In genomic region chr5:119083679-119084078, GRCh38 we compare ENCODE assay signal across 22 cellular contexts. TPM values are rescaled to one million over a fixed set of nuclear protein-coding genes. Genes with fewer than 3 reads are reported as not detected.
DNase-seq lines count a peak whose midpoint lies in the region; ATAC-seq and TF ChIP-seq lines count a peak whose summit lies in the region.
"Had no signal": no experiment of that assay in that cellular context is flagged by ENCODE, and none has a peak within 500 bp of the region (broad histone marks: within the 10 kb centered on the region; RNA-seq: fewer than 3 reads in every experiment).

No MANE protein-coding gene starts in this region.

- intact Hi-C loops in testis (cut with DNase I; ENCODE audit: low total_unique reads) = no loop called here

- no peaks in the 10 kb centered on the region for H3K27me3 ChIP-seq in testis
- H3K27me3 ChIP-seq: BE2C, SJCRH30 had no signal

- ATAC-seq in GM19035 (IDR thresholded peaks at IDR 0.05; ENCODE audit: unreplicated experiment) = peak; percentile 42
- ATAC-seq in GM21825 (IDR thresholded peaks at IDR 0.05; ENCODE audit: unreplicated experiment) = peak; percentile 56
- ATAC-seq in HG03108 (IDR thresholded peaks at IDR 0.05; ENCODE audit: unreplicated experiment) = peak; percentile 49
- peak; percentile 78 for ATAC-seq in memory B cell (ENCODE audit: low read depth)
- ATAC-seq: left ventricle myocardium superior, natural killer cell had no signal

- H3K4me3 Mint-ChIP-seq in memory B cell = peak overlapping the region; percentile 18
- H3K4me3 Mint-ChIP-seq: activated CD4-positive, alpha-beta T cell treated with anti-CD3 and anti-CD28 coated beads, Interleukin-2, amount 10 ng/mL, durations not matched to agents 24 days and 14 days; natural killer cell had no signal

- no peak for TF ChIP-seq POLR2A in testis (IDR thresholded peaks at IDR 0.05)

- peaks cover 9% of the 10 kb centered on the region for H3K9me3 Mint-ChIP-seq in memory B cell
- H3K9me3 Mint-ChIP-seq: natural killer cell had no signal

- H3K4me3 ChIP-seq in testis = no peak overlapping the region
- H3K4me3 ChIP-seq: SJCRH30 had no signal

- H3K4me1 ChIP-seq in testis = peaks cover 18% of the 10 kb centered on the region
- H3K4me1 ChIP-seq: BE2C, SJCRH30 had no signal

- no peaks in the 10 kb centered on the region for H3K36me3 ChIP-seq in testis (ENCODE audit: low read depth, missing control alignments)
- H3K36me3 ChIP-seq: BE2C had no signal

- no peak for TF ChIP-seq CTCF in testis (IDR thresholded peaks at IDR 0.05)

- H3K9me3 ChIP-seq in testis = no peaks in the 10 kb centered on the region
- H3K9me3 ChIP-seq: BE2C, SJCRH30 had no signal

- H3K27ac Mint-ChIP-seq in memory B cell = peak overlapping the region; percentile 29
- H3K27ac Mint-ChIP-seq: activated CD4-positive, alpha-beta T cell treated with anti-CD3 and anti-CD28 coated beads, Interleukin-2, amount 10 ng/mL, durations not matched to agents 24 days and 14 days; natural killer cell; progenitor cell of endocrine pancreas had no signal

- peaks cover 28% of the 10 kb centered on the region for H3K36me3 Mint-ChIP-seq in memory B cell
- H3K36me3 Mint-ChIP-seq: natural killer cell had no signal

- no peak overlapping the region for H3K27ac ChIP-seq in testis
- H3K27ac ChIP-seq: SJCRH30 had no signal

- peaks cover 59% of the 10 kb centered on the region for H3K4me1 Mint-ChIP-seq in memory B cell

- H3K27me3 Mint-ChIP-seq in memory B cell = no peaks in the 10 kb centered on the region
- H3K27me3 Mint-ChIP-seq: activated CD4-positive, alpha-beta T cell treated with anti-CD3 and anti-CD28 coated beads, Interleukin-2, amount 10 ng/mL, durations not matched to agents 24 days and 14 days; progenitor cell of endocrine pancreas had no signal

- 91 to 96% methylated on average over 3 of the region's 3 CpGs for WGBS in testis, 2 donors

- no peak for DNase-seq in memory B cell (ENCODE audit: low spot score in 2 of 2)
- DNase-seq in islet precursor cell = no peak
- DNase-seq in GF-D8 (lab: John Stamatoyannopoulos, UW) = no peak
- no peak for DNase-seq in NCI-H82 treated with DMSO at 0.1 percent for 48 hours (lab: John Stamatoyannopoulos, UW; ENCODE audit: unreplicated experiment)
- no peak for DNase-seq in testis
- DNase-seq: activated CD4-positive, alpha-beta T cell treated with anti-CD3 and anti-CD28 coated beads, Interleukin-2, amount 10 ng/mL, durations not matched to agents 24 days and 14 days; activated T-cell treated with anti-CD3 and anti-CD28 coated beads, Interleukin-2, amount 50 U/mL, for 48 hours; BE2C; central memory CD4-positive, alpha-beta T cell; DMS 273 treated with DMSO at 0.1 percent for 48 hours; H7; IMR-90; left ventricle myocardium superior; natural killer cell; NCI-H1092; SJCRH30; stimulated activated CD4-positive, alpha-beta T cell treated with anti-CD3 and anti-CD28 coated beads, Interleukin-12 subunit alpha, Interleukin-12 subunit beta, amount 100 ng/mL, for 4 hours; T1000 had no signal

RNA-seq across cellular contexts. Expression of gene DMXL1, which starts 12.8 kb away (rescaled TPM):
- 10 to 100 TPM; 63.9 to 93.3 TPM for total RNA-seq in testis
- 16.0 TPM for polyA plus RNA-seq in testis (ENCODE audit: insufficient read depth, low read depth, low replicate concordance)
